Comparison of ENCODE assay signal across 10 cellular contexts in genomic region chr19:1858412-1859081, GRCh38. TPM values are rescaled to one million over a fixed set of nuclear protein-coding genes. Genes with fewer than 3 reads are reported as not detected.
DNase-seq lines count a peak whose midpoint lies in the region; ATAC-seq and TF ChIP-seq lines count a peak whose summit lies in the region.
"Had no signal": no experiment of that assay in that cellular context is flagged by ENCODE, and none has a peak within 500 bp of the region (broad histone marks: within the 10 kb centered on the region; RNA-seq: fewer than 3 reads in every experiment).

No MANE protein-coding gene starts in this region.

- intact Hi-C loops in CD14-positive monocyte (cut with micrococcal nuclease), result no loop called here
- intact Hi-C loops in MCF 10A (cut with micrococcal nuclease), result no loop called here

- H3K4me3 Mint-ChIP-seq in CD14-positive monocyte, result peak overlapping the region in 1 of 2 donors; percentile 4
- peak overlapping the region; percentile 44 for H3K4me3 Mint-ChIP-seq in MCF 10A (ENCODE audit: unreplicated experiment)
- H3K4me3 Mint-ChIP-seq in naive thymus-derived CD8-positive, alpha-beta T cell, result peak overlapping the region; percentile 31 to 98 (median 56)

- CTCF ChIA-PET in MCF 10A (lab: Yijun Ruan, JAX), result interaction anchor here (0.7 to 1.5 kb wide), 3 partner anchors 8 to 21 kb away, joined by 3 to 4 read pairs (median 3); no protein-coding TSS in a partner anchor

- H3K27me3 Mint-ChIP-seq in CD14-positive monocyte (ENCODE audit: low read depth in 3 of 3) (peaks cover 0 to 4% (median 2%) of the 10 kb centered on the region in 3 donors), MCF 10A (ENCODE audit: insufficient read depth, unreplicated experiment) (no peaks in the 10 kb centered on the region)
- no peaks in the 10 kb centered on the region for H3K27me3 Mint-ChIP-seq in naive thymus-derived CD8-positive, alpha-beta T cell

- BruUV-seq in MCF 10A (replicated peaks; lab: Mats Ljungman, UMichigan), result no TSS peak

- H3K4me1 Mint-ChIP-seq in CD14-positive monocyte (peaks cover 58% of the 10 kb centered on the region), MCF 10A (ENCODE audit: insufficient read depth, unreplicated experiment) (peaks cover 6% of the 10 kb centered on the region)
- peaks cover 23 to 67% (median 62%) of the 10 kb centered on the region in 4 donors for H3K4me1 Mint-ChIP-seq in naive thymus-derived CD8-positive, alpha-beta T cell

- peak overlapping the region; percentile 89 for H3K27ac ChIP-seq in KOPT-K1 (ENCODE audit: low read depth, low read length, poor library complexity, severe bottlenecking)

- H3K9me3 ChIP-seq in KOPT-K1 (ENCODE audit: insufficient read depth, low read length, poor library complexity, severe bottlenecking), result no peaks in the 10 kb centered on the region
- H3K9me3 ChIP-seq: thoracic aorta had no signal

- H3K9me3 Mint-ChIP-seq in CD14-positive monocyte (no peaks in the 10 kb centered on the region), MCF 10A (ENCODE audit: unreplicated experiment) (no peaks in the 10 kb centered on the region)
- peaks cover 0 to 2% (median 0%) of the 10 kb centered on the region in 9 donors for H3K9me3 Mint-ChIP-seq in naive thymus-derived CD8-positive, alpha-beta T cell

- H3K27ac Mint-ChIP-seq in CD14-positive monocyte (peak overlapping the region in 5 of 7 donors; percentile 79 to 94 (median 86)), MCF 10A (ENCODE audit: low read depth, unreplicated experiment) (peak overlapping the region; percentile 57)
- H3K27ac Mint-ChIP-seq in naive thymus-derived CD8-positive, alpha-beta T cell, result peak overlapping the region; percentile 29 to 99 (median 92)

- TF ChIP-seq CTCF in CD14-positive monocyte (IDR thresholded peaks at IDR 0.05) (no peak), MCF 10A (IDR thresholded peaks at IDR 0.05; ENCODE audit: unreplicated experiment) (no peak)

- 0 out of 2 replicates have a peak, but pooled peaks cover 3% of the 10 kb centered on the region for H3K36me3 ChIP-seq in KOPT-K1 (ENCODE audit: insufficient read depth, low read length)
- H3K36me3 ChIP-seq: thoracic aorta had no signal

- H3K36me3 Mint-ChIP-seq in CD14-positive monocyte (no peaks in the 10 kb centered on the region), MCF 10A (ENCODE audit: insufficient read depth, unreplicated experiment) (no peaks in the 10 kb centered on the region)
- no peaks in the 10 kb centered on the region for H3K36me3 Mint-ChIP-seq in naive thymus-derived CD8-positive, alpha-beta T cell

- POLR2A ChIA-PET in MCF 10A (lab: Yijun Ruan, JAX), result interaction anchor here (0.8 to 2.7 kb wide), 4 partner anchors 17 to 605 kb away, joined by 3 to 9 read pairs (median 4); no protein-coding TSS in a partner anchor
- POLR2A ChIA-PET in naive thymus-derived CD8-positive, alpha-beta T cell (lab: Charles Lee), result interaction anchor here (0.5 to 4.9 kb wide), 7 partner anchors 10 to 229 kb away, joined by 3 to 35 read pairs (median 8); partner anchors contain the start of gene REXO1

- no peak for ATAC-seq in naive thymus-derived CD8-positive, alpha-beta T cell
- ATAC-seq in GM21825 (IDR thresholded peaks at IDR 0.05; ENCODE audit: unreplicated experiment) (no peak), HG02970 (IDR thresholded peaks at IDR 0.05; ENCODE audit: low FRiP score, unreplicated experiment) (no peak)
- no peak for ATAC-seq in activated CD4-positive, CD25-positive, alpha-beta regulatory T cell treated with anti-CD3 and anti-CD28 coated beads, Interleukin-2, amount 50 U/mL, for 24 hours

- DNase-seq in CD14-positive monocyte (ENCODE audit: low spot score) (no peak), MCF 10A (ENCODE audit: unreplicated experiment) (no peak), NCI-H128 (lab: John Stamatoyannopoulos, UW; ENCODE audit: unreplicated experiment) (no peak)
- DNase-seq in naive thymus-derived CD8-positive, alpha-beta T cell, result peak in 1 of 10 donors; percentile 29
- DNase-seq: NCI-H1092 had no signal

RNA-seq across cellular contexts. Expression of gene KLF16, which starts 4.8 kb away (rescaled TPM):
- under 1 TPM; 0.51 to 0.67 TPM for polyA plus RNA-seq in CD14-positive monocyte
- total RNA-seq in MCF 10A (2022), result 27.0 and 45.5 TPM in 2 replicates
- total RNA-seq in naive thymus-derived CD8-positive, alpha-beta T cell, result 10 to 100 TPM; 18.5 to 19.9 TPM
- under 1 TPM; 0.23 to 0.84 (median 0.36) TPM for polyA plus RNA-seq in naive thymus-derived CD8-positive, alpha-beta T cell

RNA-seq across cellular contexts. Expression of gene REXO1, which starts 10.3 kb away (rescaled TPM):
- polyA plus RNA-seq in CD14-positive monocyte, result 1 to 10 TPM; 2.8 to 3.0 TPM
- total RNA-seq in MCF 10A (2022), result 28.7 and 36.4 TPM in 2 replicates
- total RNA-seq in naive thymus-derived CD8-positive, alpha-beta T cell, result 10 to 100 TPM; 78.1 to 86.2 TPM
- polyA plus RNA-seq in naive thymus-derived CD8-positive, alpha-beta T cell, result 1 to 10 TPM; 2.7 to 6.8 (median 3.1) TPM

RNA-seq across cellular contexts. Expression of gene ABHD17A, which starts 26.7 kb away (rescaled TPM):
- polyA plus RNA-seq in CD14-positive monocyte, result 10 to 100 TPM; 69.8 to 79.0 TPM
- total RNA-seq in MCF 10A (2022), result 38.9 and 39.5 TPM in 2 replicates
- 100 to 1,000 TPM; 106 to 109 TPM for total RNA-seq in naive thymus-derived CD8-positive, alpha-beta T cell
- 100 to 1,000 TPM; 153 to 207 (median 155) TPM for polyA plus RNA-seq in naive thymus-derived CD8-positive, alpha-beta T cell

RNA-seq across cellular contexts. Expression of gene ATP8B3, which starts 46.5 kb away (rescaled TPM):
- polyA plus RNA-seq in CD14-positive monocyte, result 1 to 10 TPM; 1.6 to 1.8 TPM
- 5.6 and 9.3 TPM in 2 replicates for total RNA-seq in MCF 10A (2022)
- total RNA-seq in naive thymus-derived CD8-positive, alpha-beta T cell, result 1 to 10 TPM; 1.6 to 1.8 TPM
- polyA plus RNA-seq in naive thymus-derived CD8-positive, alpha-beta T cell, result 1 to 10 TPM in 1 of 3 donors, under 1 TPM in 2; 0.52 to 1.3 (median 0.59) TPM

RNA-seq across cellular contexts. Expression of gene ADAT3, which starts 46.7 kb away (rescaled TPM):
- 1 to 10 TPM; 2.7 to 3.2 TPM for polyA plus RNA-seq in CD14-positive monocyte
- total RNA-seq in MCF 10A (2022), result 6.8 and 6.9 TPM in 2 replicates
- total RNA-seq in naive thymus-derived CD8-positive, alpha-beta T cell, result 1 to 10 TPM; 4.2 to 4.5 TPM
- 1 to 10 TPM; 1.9 to 3.6 (median 3.6) TPM for polyA plus RNA-seq in naive thymus-derived CD8-positive, alpha-beta T cell
